ENCODE assay signal across 17 cellular contexts in genomic region chr10:31358688-31359330, GRCh38. TPM values are rescaled to one million over a fixed set of nuclear protein-coding genes. Genes with fewer than 3 reads are reported as not detected.
DNase-seq lines count a peak whose midpoint lies in the region; ATAC-seq and TF ChIP-seq lines count a peak whose summit lies in the region.
"Had no signal": no experiment of that assay in that cellular context is flagged by ENCODE, and none has a peak within 500 bp of the region (broad histone marks: within the 10 kb centered on the region; RNA-seq: fewer than 3 reads in every experiment).

No MANE protein-coding gene starts in this region.

- ATAC-seq in psoas muscle: peak in 3 of 4 donors; percentile 42 to 76 (median 48)
- ATAC-seq: foreskin keratinocyte; left ventricle myocardium superior; natural killer cell treated with Interleukin-12 subunit alpha and Interleukin-12 subunit beta and Interleukin-15 and Interleukin-18, amount 100 ng/mL, for 72 hours had no signal

- H3K36me3 ChIP-seq in psoas muscle (ENCODE audit: insufficient read depth in 1 of 2, low read depth in 1 of 2): peaks cover 0 to 4% of the 10 kb centered on the region in 2 donors

- 7 to 20% (median 16%) methylated on average over 1 of the region's 1 CpG for WGBS in psoas muscle, 3 donors

- peak; percentile 56 for DNase-seq in AG08396 (ENCODE audit: low spot score)
- DNase-seq in M059J (ENCODE audit: low read depth): peak; percentile 18
- DNase-seq in fibroblast of gingiva (ENCODE audit: low read depth): peak; percentile 47
- no peak for DNase-seq in psoas muscle
- DNase-seq in DMS79 treated with DMSO at 0.1 percent for 48 hours (lab: John Stamatoyannopoulos, UW): no peak
- no peak for DNase-seq in putamen (ENCODE audit: low spot score)
- DNase-seq in posterior cingulate gyrus: no peak
- DNase-seq in D341Med (ENCODE audit: low spot score): no peak
- DNase-seq: activated B cell treated with CpG ODN at 0.5 μM for 24 hours; effector CD8-positive, alpha-beta T cell; foreskin keratinocyte; KBM-7; left ventricle myocardium superior; NCI-H1105 treated with DMSO at 0.1 percent for 48 hours; small intestine; trophoblast cell had no signal

- intact Hi-C loops in psoas muscle (cut with DNase I) (no loop called here), posterior cingulate gyrus (cut with DNase I) (no loop called here)

- TF ChIP-seq CTCF in psoas muscle (IDR thresholded peaks at IDR 0.05): no peak

- peak overlapping the region; percentile 62 for H3K27ac ChIP-seq in psoas muscle
- H3K27ac ChIP-seq: foreskin keratinocyte had no signal

- H3K4me3 ChIP-seq in psoas muscle: peak overlapping the region; percentile 40

- H3K4me1 ChIP-seq in psoas muscle: peaks cover 73% of the 10 kb centered on the region
- H3K4me1 ChIP-seq: foreskin keratinocyte had no signal

- no peaks in the 10 kb centered on the region for H3K27me3 ChIP-seq in psoas muscle (ENCODE audit: insufficient read depth in 3 of 3, low read length in 2 of 3)
- H3K27me3 ChIP-seq: foreskin keratinocyte had no signal

- no peaks in the 10 kb centered on the region for H3K9me3 ChIP-seq in psoas muscle

RNA-seq across cellular contexts. Expression of gene ZEB1, which starts 39.8 kb away (rescaled TPM):
- 14.4 and 17.6 TPM in 2 replicates for total RNA-seq in M059J (2014; rRNA removed; shearing (Covaris generic))
- 10 to 100 TPM; 92.0 to 99.8 (median 95.3) TPM for total RNA-seq in psoas muscle
- 10 to 100 TPM; 18.7 to 34.2 (median 23.8) TPM for polyA plus RNA-seq in psoas muscle

Comparison
In these comparisons a context has a peak if more than half of its experiments do, and no peak if none do; other contexts are left out.
1. DNase-seq: peak in AG08396 (single experiment), M059J (single experiment) and fibroblast of gingiva (single experiment); none in psoas muscle (0 of 2), DMS79 treated with DMSO at 0.1 percent for 48 hours (single experiment), putamen (single experiment), posterior cingulate gyrus (0 of 10) and D341Med (single experiment).